ENCODE assay signal across 8 cellular contexts in the genomic region with DNA sequence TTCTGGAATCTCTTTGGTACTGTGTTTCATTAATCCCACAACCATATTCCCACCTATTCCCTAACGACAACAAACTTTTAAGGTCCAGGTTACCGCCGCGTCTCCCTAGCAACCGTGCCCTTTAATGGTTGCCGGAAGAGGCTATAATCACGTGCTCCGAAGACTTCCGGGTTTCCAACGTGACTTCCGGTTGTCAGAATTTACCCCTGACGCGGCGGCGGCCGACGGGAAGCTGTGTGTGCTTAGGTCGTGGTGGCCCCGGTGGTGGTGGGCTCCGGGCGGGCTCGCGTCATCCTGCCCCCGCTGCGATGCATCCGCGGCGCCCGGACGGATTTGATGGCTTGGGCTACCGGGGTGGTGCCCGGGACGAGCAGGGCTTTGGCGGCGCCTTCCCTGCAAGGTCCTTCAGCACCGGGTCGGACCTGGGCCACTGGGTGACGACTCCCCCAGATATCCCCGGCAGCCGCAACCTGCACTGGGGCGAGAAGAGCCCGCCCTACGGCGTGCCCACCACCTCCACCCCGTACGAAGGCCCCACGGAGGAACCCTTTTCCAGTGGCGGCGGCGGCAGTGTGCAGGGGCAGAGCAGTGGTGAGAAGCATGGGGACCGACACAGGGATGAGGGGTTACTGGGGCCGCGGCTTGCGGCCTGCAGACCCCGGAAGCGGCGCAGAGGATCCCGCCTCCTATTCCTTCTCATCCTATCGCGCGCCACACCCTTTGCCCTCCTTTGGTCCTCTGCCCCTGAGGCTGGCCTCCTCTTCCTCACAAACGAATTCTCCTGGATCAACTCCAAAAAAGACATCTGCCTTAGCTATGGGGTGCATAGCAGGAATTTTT. TPM values are rescaled to one million over a fixed set of nuclear protein-coding genes. Genes with fewer than 3 reads are reported as not detected.
DNase-seq lines count a peak whose midpoint lies in the region; ATAC-seq and TF ChIP-seq lines count a peak whose summit lies in the region.

A gene (plus strand): TSS at position 196 of the 840 bp plus-strand sequence. CDS start 113 bp downstream, at position 309.

- no peaks in the 10 kb centered on the region for H3K9me2 ChIP-seq in PC-9 (ENCODE audit: insufficient read depth)

- in situ Hi-C loops in IMR-90 (cut with MboI; ENCODE audit: low sequenced_read_pairs), result no loop called here

- peak within 1 kb of the TSS; percentile 62; the same call in 1 of the 2 replicates for H3K23ac ChIP-seq in IMR-90 (ENCODE audit: low read depth, low read length)

- DNase-seq in DMS 273 treated with DMSO at 0.1 percent for 48 hours (lab: John Stamatoyannopoulos, UW) (peak; percentile 85), IMR-90 (peak; percentile 84), PC-9 (peak; percentile 70 to 78)
- peak; percentile 91 for DNase-seq in activated T-cell treated with anti-CD3 and anti-CD28 coated beads, Interleukin-2, amount 50 U/mL, for 24 hours
- peak; percentile 73 for DNase-seq in stimulated activated CD8-positive, alpha-beta memory T cell treated with anti-CD3 and anti-CD28 coated beads, Interleukin-7, amount 100 ng/mL, for 24 hours (ENCODE audit: low read depth)

- H3K56ac ChIP-seq in IMR-90 (ENCODE audit: extremely low read depth, insufficient read depth, low read length), result peak within 1 kb of the TSS; percentile 76

- H3K4me2 ChIP-seq in IMR-90 (ENCODE audit: low read depth, low read length), result peak within 1 kb of the TSS; percentile 82
- peak within 1 kb of the TSS; percentile 84 for H3K4me2 ChIP-seq in PC-9

- H3K9ac ChIP-seq in IMR-90 (ENCODE audit: low read depth, low read length) (peak within 1 kb of the TSS; percentile 73), mucosa of stomach (ENCODE audit: low read length) (peak within 1 kb of the TSS; percentile 75)

- no peaks in the 10 kb centered on the region for H4K20me1 ChIP-seq in IMR-90 (ENCODE audit: insufficient read depth, low read length)
- H4K20me1 ChIP-seq in PC-9 (ENCODE audit: insufficient read depth), result peaks cover 1% of the 10 kb centered on the region; the same call in 1 of the 2 replicates

- peaks cover 13 to 20% of the 10 kb centered on the region in 2 experiments; a peak in 3 of 4 replicates for H3K79me1 ChIP-seq in IMR-90 (ENCODE audit: low read depth in 1 of 2, low read length in 2 of 2)

- H3K9me3 ChIP-seq in IMR-90 (ENCODE audit: control insufficient read depth, insufficient read depth, low read length) (no peaks in the 10 kb centered on the region), PC-9 (ENCODE audit: insufficient read depth, low read depth) (no peaks in the 10 kb centered on the region), esophagus (ENCODE audit: control insufficient read depth in 2 of 2, insufficient read depth in 1 of 2, low read depth in 1 of 2, low read length in 1 of 2) (no peaks in the 10 kb centered on the region), mucosa of stomach (ENCODE audit: control insufficient read depth, low read length) (no peaks in the 10 kb centered on the region)

- peaks cover 23% of the 10 kb centered on the region for H3K79me2 ChIP-seq in PC-9 (ENCODE audit: low read depth)

- H3K27ac ChIP-seq in IMR-90 (ENCODE audit: insufficient read depth, low read length) (peak within 1 kb of the TSS; percentile 78), PC-9 (peak within 1 kb of the TSS; percentile 51), esophagus (ENCODE audit: low read depth in 2 of 2, low read length in 1 of 2) (peak within 1 kb of the TSS; percentile 71 to 93)

- peaks cover 31% of the 10 kb centered on the region for H3K4me1 Mint-ChIP-seq in activated T-cell treated with anti-CD3 and anti-CD28 coated beads, Interleukin-2, amount 50 U/mL, for 24 hours (ENCODE audit: low read depth)

- intact Hi-C loops in IMR-90 (cut with micrococcal nuclease) (loop anchor here (10.0 kb wide), 1 partner anchor 1054 kb away; a partner anchor contains a TSS), PC-9 (cut with micrococcal nuclease; ENCODE audit: unreplicated experiment) (loop anchor here (2.0 kb wide), 1 partner anchor 354 kb away; a partner anchor contains a TSS)

- POLR2A ChIA-PET in IMR-90 (lab: Charles Lee; ENCODE audit: unreplicated experiment), result interaction anchor here (0.6 kb wide), 1 partner anchor 385 kb away, joined by 4 read pairs; no protein-coding TSS in a partner anchor
- POLR2A ChIA-PET in PC-9 (lab: Charles Lee; ENCODE audit: unreplicated experiment), result interaction anchor here (0.6 to 0.7 kb wide), 2 partner anchors 12 to 1426 kb away, joined by 5 read pairs; no protein-coding TSS in a partner anchor

- H3K36me3 Mint-ChIP-seq in activated T-cell treated with anti-CD3 and anti-CD28 coated beads, Interleukin-2, amount 50 U/mL, for 24 hours (ENCODE audit: low read depth), result peaks cover 33% of the 10 kb centered on the region

- peak within 1 kb of the TSS; percentile 10; the same call in 1 of the 2 replicates for H3K18ac ChIP-seq in IMR-90 (ENCODE audit: low read depth, low read length)

- 0 out of 2 replicates have a peak within 1 kb of the TSS, but pooled peaks have one; percentile 11 for H2AK5ac ChIP-seq in IMR-90 (ENCODE audit: low read depth, low read length)

- peak within 1 kb of the TSS; percentile 73 for H4K91ac ChIP-seq in IMR-90 (ENCODE audit: insufficient read depth, low read depth, low read length)

- H4K8ac ChIP-seq in IMR-90 (ENCODE audit: low read depth in 2 of 2, low read length in 2 of 2), result peak within 1 kb of the TSS; percentile 81 to 99

- H3K9me3 Mint-ChIP-seq in activated T-cell treated with anti-CD3 and anti-CD28 coated beads, Interleukin-2, amount 50 U/mL, for 24 hours, result no peaks in the 10 kb centered on the region

- TF ChIP-seq RAD21 in IMR-90 (IDR thresholded peaks at IDR 0.05; ENCODE audit: low read length), result no peak

- no peaks in the 10 kb centered on the region for H3K27me3 ChIP-seq in IMR-90 (ENCODE audit: control insufficient read depth, insufficient read depth, low read length)
- H3K27me3 ChIP-seq in PC-9 (ENCODE audit: insufficient read depth, low read depth), result no peaks in the 10 kb centered on the region
- H3K27me3 ChIP-seq in esophagus (ENCODE audit: control insufficient read depth in 1 of 2, insufficient read depth in 2 of 2, low read length in 2 of 2), result no peaks in the 10 kb centered on the region
- no peaks in the 10 kb centered on the region for H3K27me3 ChIP-seq in mucosa of stomach (ENCODE audit: control insufficient read depth, insufficient read depth, low read length)

- dilution Hi-C loops in IMR-90 (cut with HindIII; ENCODE audit: low sequenced_read_pairs, unreplicated experiment), result no loop called here

- H3F3A ChIP-seq in PC-9 (ENCODE audit: insufficient read depth, low read depth), result peaks cover 7% of the 10 kb centered on the region; the same call in 1 of the 2 replicates

- peaks cover 11% of the 10 kb centered on the region for H3K27me3 Mint-ChIP-seq in activated T-cell treated with anti-CD3 and anti-CD28 coated beads, Interleukin-2, amount 50 U/mL, for 24 hours

- H3K36me3 ChIP-seq in IMR-90 (ENCODE audit: control insufficient read depth, insufficient read depth, low read length), result no peaks in the 10 kb centered on the region
- H3K36me3 ChIP-seq in PC-9 (ENCODE audit: low read depth), result no peaks in the 10 kb centered on the region
- no peaks in the 10 kb centered on the region for H3K36me3 ChIP-seq in esophagus (ENCODE audit: control insufficient read depth in 2 of 2, insufficient read depth in 2 of 2, low read length in 1 of 2)
- no peaks in the 10 kb centered on the region for H3K36me3 ChIP-seq in mucosa of stomach (ENCODE audit: control insufficient read depth, insufficient read depth, low read length)

- CTCF ChIA-PET in IMR-90 (lab: Yijun Ruan, JAX), result interaction anchor here (0.8 kb wide), 1 partner anchor 13 kb away, joined by 3 read pairs; a partner anchor contains a TSS
- CTCF ChIA-PET in PC-9 (lab: Charles Lee), result no interaction called here

- H3K14ac ChIP-seq in IMR-90 (replicated peaks; ENCODE audit: low read depth, low read length), result peak within 1 kb of the TSS; percentile 77

- TF ChIP-seq POLR2A in IMR-90 (IDR thresholded peaks at IDR 0.05; ENCODE audit: low read depth, low read length), result peak; percentile 64; the same call in 1 of the 2 replicates

- peak within 1 kb of the TSS; percentile 37 for H2BK120ac ChIP-seq in IMR-90 (ENCODE audit: low read depth, low read length)

- H3K9me1 ChIP-seq in IMR-90 (ENCODE audit: insufficient read depth, low read length), result no peaks in the 10 kb centered on the region

- H3K4me1 ChIP-seq in IMR-90 (ENCODE audit: control insufficient read depth, insufficient read depth, low read length) (no peaks in the 10 kb centered on the region), PC-9 (replicated peaks; ENCODE audit: insufficient read depth) (peaks cover 26% of the 10 kb centered on the region; the same call in 1 of the 2 replicates), esophagus (ENCODE audit: control insufficient read depth in 2 of 2, insufficient read depth in 2 of 2, low read length in 1 of 2) (no peaks in the 10 kb centered on the region), mucosa of stomach (ENCODE audit: control insufficient read depth, insufficient read depth, low read length) (peaks cover 9% of the 10 kb centered on the region)

- H4K5ac ChIP-seq in IMR-90 (ENCODE audit: low read depth, low read length), result peak within 1 kb of the TSS; percentile 79

- H2AK9ac ChIP-seq in IMR-90 (replicated peaks; ENCODE audit: low read depth, low read length, poor library complexity), result peak within 1 kb of the TSS; percentile 91

- ATAC-seq in GM21528 (IDR thresholded peaks at IDR 0.05; ENCODE audit: low FRiP score, unreplicated experiment) (peak; percentile 99), IMR-90 (ENCODE audit: low read depth) (peak; percentile 84)

- 2% methylated on average over 11 of the region's 62 CpGs; no CpG with 5 or more reads in 1 of the 2 experiments for WGBS in IMR-90 (ENCODE audit: extremely low coverage in 2 of 2, insufficient read length in 1 of 2), 2 experiments
- WGBS in esophagus, 2 donors, result 0% methylated on average over 52 to 62 of the region's 62 CpGs

- no peak for TF ChIP-seq CTCF in IMR-90 (conservative IDR thresholded peaks at IDR 0.05; ENCODE audit: low read depth, low read length)
- no peak for TF ChIP-seq CTCF in PC-9 (conservative IDR thresholded peaks at IDR 0.05)

- H2AFZ ChIP-seq in IMR-90 (replicated peaks; ENCODE audit: low read length, poor library complexity) (peak within 1 kb of the TSS; percentile 99), PC-9 (peak within 1 kb of the TSS; percentile 100)

- TSS peak; percentile 69 for BruUV-seq in IMR-90 (replicated peaks; lab: Mats Ljungman, UMichigan)
- TSS peak; percentile 64 for BruUV-seq in PC-9 (replicated peaks; lab: Mats Ljungman, UMichigan)

- H2BK5ac ChIP-seq in IMR-90 (ENCODE audit: low read depth, low read length, poor library complexity, severe bottlenecking), result peak within 1 kb of the TSS; percentile 67

- H2BK15ac ChIP-seq in IMR-90 (ENCODE audit: low read depth, low read length), result peak within 1 kb of the TSS; percentile 58; the same call in 1 of the 3 replicates

- no peak within 1 kb of the TSS for H2BK20ac ChIP-seq in IMR-90 (ENCODE audit: low read depth, low read length)

- peak within 1 kb of the TSS; percentile 98 for H3K4me3 Mint-ChIP-seq in activated T-cell treated with anti-CD3 and anti-CD28 coated beads, Interleukin-2, amount 50 U/mL, for 24 hours

- peak within 1 kb of the TSS; percentile 80 for H3K4ac ChIP-seq in IMR-90 (ENCODE audit: low read depth, low read length)

- peak within 1 kb of the TSS; percentile 68 for H3K4me3 ChIP-seq in IMR-90 (ENCODE audit: insufficient read depth, low read depth, low read length)
- H3K4me3 ChIP-seq in PC-9, result peak within 1 kb of the TSS; percentile 76
- H3K4me3 ChIP-seq in esophagus (ENCODE audit: low read depth in 1 of 2, low read length in 2 of 2), result peak within 1 kb of the TSS; percentile 91 to 98
- peak within 1 kb of the TSS; percentile 39 for H3K4me3 ChIP-seq in mucosa of stomach (ENCODE audit: low read length)

- peak within 1 kb of the TSS; percentile 97 for H3K27ac Mint-ChIP-seq in activated T-cell treated with anti-CD3 and anti-CD28 coated beads, Interleukin-2, amount 50 U/mL, for 24 hours

RNA-seq across cellular contexts. Expression of the gene that starts here (rescaled TPM):
- 67.9 and 84.4 TPM in 2 replicates for total RNA-seq in IMR-90 (2012; rRNA removed)
- 19.3 and 25.1 TPM in 2 replicates for polyA plus RNA-seq in IMR-90 (2012; rRNA removed)
- polyA plus RNA-seq in IMR-90 (2012; cell fraction: cytosol; rRNA removed), result 6.7 and 9.7 TPM in 2 replicates
- 4.9 and 19.5 TPM in 2 replicates for polyA plus RNA-seq in IMR-90 (2012; cell fraction: nucleus; rRNA removed; ENCODE audit: low replicate concordance)
- total RNA-seq in PC-9 (2021), result 19.0 and 29.0 TPM in 2 replicates
- 10 to 100 TPM in 1 of 2 donors, 1 to 10 TPM in 1; 8.0 to 16.7 TPM for polyA plus RNA-seq in esophagus

Comparison
In these comparisons a context has a peak if more than half of its experiments do, and no peak if none do; other contexts are left out.
1. Peak in every context shown above with its lines: DNase-seq, ATAC-seq, H3K4me3 ChIP-seq and H3K27ac ChIP-seq.
2. H3K4me3 ChIP-seq: peak in every context shown above with its lines; median percentile 94 in esophagus; 76 in PC-9; 68 in IMR-90; 39 in mucosa of stomach.